Comparison of ENCODE assay signal across 1 cellular context in the genomic region with DNA sequence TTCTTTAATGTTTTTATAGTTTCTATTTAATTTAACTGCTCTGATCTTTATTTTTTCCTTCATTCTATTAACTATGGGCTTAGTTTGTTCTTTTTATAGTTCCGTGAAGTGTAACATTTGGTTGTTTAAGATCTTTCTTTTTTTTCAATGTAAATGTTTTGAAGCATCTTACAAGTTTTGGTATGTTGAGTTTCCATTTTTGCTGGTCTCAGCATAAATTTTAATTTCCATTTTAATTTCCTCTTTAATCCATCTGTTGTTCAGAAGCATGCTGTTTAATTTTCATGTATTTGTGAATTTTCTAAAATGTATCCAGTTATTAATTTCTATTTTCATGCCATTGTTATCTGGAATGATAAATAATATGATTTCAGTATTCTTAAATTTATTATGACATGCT.
TF ChIP-seq lines count a peak whose summit lies in the region.

No MANE protein-coding gene starts in this region.

TF ChIP-seq in HepG2, 621 proteins besides CTCF, POLR2A, EP300 and RAD21 (continued from another document):
- no peak for TF ChIP-seq IRF9 (CRISPR knock-in tag; IDR thresholded peaks at IDR 0.05; ENCODE audit: borderline replicate concordance)
